In genomic region chr5:70423215-70423614, GRCh38 we compare ENCODE assay signal across 3 cellular contexts.
DNase-seq lines count a peak whose midpoint lies in the region; ATAC-seq, FAIRE-seq and TF ChIP-seq lines count a peak whose summit lies in the region.
"Not testable (repeated sequence)": the region's sequence is repeated elsewhere in the genome, so short reads cannot be mapped to it uniquely, and the experiment has no call there.

No MANE protein-coding gene starts in this region.

- not testable (repeated sequence) for H2AFZ ChIP-seq in HepG2 (ENCODE audit: low read length)

- H4K20me1 ChIP-seq in HepG2 (ENCODE audit: insufficient read depth, low read length) = not testable (repeated sequence)

- TF ChIP-seq CTCF in left lung (IDR thresholded peaks at IDR 0.05); HepG2 (CRISPR knock-in tag; IDR thresholded peaks at IDR 0.05): not testable (repeated sequence)

- H3K9me3 ChIP-seq in left lung; HepG2 (ENCODE audit: low read length): not testable (repeated sequence)

- POLR2A ChIA-PET in HepG2 (lab: Yijun Ruan, JAX) = not testable (repeated sequence)

- not testable (repeated sequence) for FAIRE-seq in HepG2 (lab: Jason Lieb, UNC)

- ATAC-seq in left colon (peak; percentile 54), left lung (peak; percentile 48), HepG2 (peak; percentile 88)

- H3K79me2 ChIP-seq in HepG2 (ENCODE audit: insufficient read depth, low read length) = not testable (repeated sequence)

- H3K9ac ChIP-seq in HepG2 (ENCODE audit: insufficient read depth, low read depth, low read length) = not testable (repeated sequence)

- not testable (repeated sequence) for H3K4me2 ChIP-seq in HepG2 (ENCODE audit: low read depth, low read length)

- no CpG with 5 or more reads among the region's 3 CpGs for WGBS in HepG2 (ENCODE audit: low lambda C conversion rate)

- TF ChIP-seq POLR2A in HepG2 (IDR thresholded peaks at IDR 0.05; ENCODE audit: insufficient read depth in 1 of 2, low read depth in 2 of 2, low read length in 2 of 2) = not testable (repeated sequence)

- TF ChIP-seq EP300 in HepG2 (IDR thresholded peaks at IDR 0.05; ENCODE audit: low read depth in 2 of 2, low read length in 2 of 2); HepG2 (CRISPR knock-in tag; IDR thresholded peaks at IDR 0.05; ENCODE audit: borderline replicate concordance): not testable (repeated sequence)

- not testable (repeated sequence) for H3K4me3 ChIP-seq in left lung; HepG2 (replicated peaks in 1 of 3; ENCODE audit: insufficient read depth in 1 of 3, low read depth in 2 of 3, low read length in 3 of 3)

- CTCF ChIA-PET in HepG2 (lab: Yijun Ruan, JAX; ENCODE audit: low intra/inter-chr PET ratio, low total read pairs) = not testable (repeated sequence)

- not testable (repeated sequence) for H3K27ac ChIP-seq in left lung; HepG2 (ENCODE audit: extremely low read length, insufficient read depth, low read length)

- not testable (repeated sequence) for BruUV-seq in HepG2 (replicated peaks; lab: Mats Ljungman, UMichigan)

- TF ChIP-seq RAD21 in HepG2 (CRISPR knock-in tag; IDR thresholded peaks at IDR 0.05) = not testable (repeated sequence)

- intact Hi-C loops in left colon (cut with DNase I, micrococcal nuclease); left lung (cut with DNase I); HepG2 (cut with micrococcal nuclease; ENCODE audit: unreplicated experiment): not testable (repeated sequence)

- in situ Hi-C loops in HepG2 (cut with HindIII; ENCODE audit: extremely low pct_ligation_motif_present, low pct_unique_long_range_greater_than_20kb) = not testable (repeated sequence)

- not testable (repeated sequence) for DNase-seq in left colon; left lung; HepG2 (ENCODE audit: low spot score)

- H3K4me1 ChIP-seq in left lung; HepG2 (ENCODE audit: insufficient read depth, low read length): not testable (repeated sequence)

- H3K27me3 ChIP-seq in left lung; HepG2 (ENCODE audit: control insufficient read depth in 1 of 2, insufficient read depth in 2 of 2, low read length in 2 of 2): not testable (repeated sequence)

- not testable (repeated sequence) for H3K36me3 ChIP-seq in left lung; HepG2 (replicated peaks in 1 of 2; ENCODE audit: control insufficient read depth in 1 of 2, insufficient read depth in 2 of 2, low read length in 2 of 2)
